In the genomic region with DNA sequence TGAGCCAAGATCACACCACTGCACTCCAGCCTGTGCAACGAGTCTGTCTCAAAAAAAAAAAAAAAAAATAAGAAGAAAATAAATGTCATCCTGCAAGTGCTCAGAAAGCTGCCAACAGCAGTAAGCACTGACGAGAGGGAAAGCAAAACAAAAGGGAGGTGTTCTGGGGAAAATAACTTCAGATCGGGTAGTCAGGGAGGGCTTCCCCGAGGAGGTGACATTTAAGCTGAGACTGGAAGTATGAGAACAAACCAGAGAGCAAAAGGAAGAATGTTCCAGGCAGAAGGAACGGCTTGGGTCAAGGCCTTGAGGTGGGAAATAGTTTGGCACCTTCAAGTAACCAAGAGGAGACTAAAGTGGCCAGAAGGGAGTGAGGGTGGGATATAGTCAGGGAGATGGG, we compare ENCODE assay signal across 30 cellular contexts.
"Had no signal": no experiment of that assay in that cellular context is flagged by ENCODE, and none has a peak within 500 bp of the region (broad histone marks: within the 10 kb centered on the region; RNA-seq: fewer than 3 reads in every experiment).

No MANE protein-coding gene starts in this region.

- H3K4me2 ChIP-seq: SK-N-SH had no signal

- H3K27ac ChIP-seq: Peyer's patch, SJSA1 had no signal

- H3K9me3 ChIP-seq: Peyer's patch, SJSA1, SK-N-SH had no signal

- H3K9me3 Mint-ChIP-seq: activated CD4-positive, alpha-beta memory T cell treated with anti-CD3 and anti-CD28 coated beads, Interleukin-2, amount 10 ng/mL, durations not matched to agents 7 days and 5 days; activated naive CD8-positive, alpha-beta T cell treated with anti-CD3 and anti-CD28 coated beads for 36 hours; T-helper 1 cell treated with Interleukin-12 subunit alpha and Interleukin-12 subunit beta and Interleukin-4 antibody, amounts not matched to agents 30 μg/mL and 1 μg/mL, for 36 hours had no signal

- H3K9ac ChIP-seq: SK-N-SH had no signal

- H3K4me3 ChIP-seq: Peyer's patch, SJSA1 had no signal

- H3K4me1 ChIP-seq: Peyer's patch had no signal

- DNase-seq: activated CD4-positive, alpha-beta memory T cell treated with anti-CD3 and anti-CD28 coated beads, Interleukin-2, amount 10 ng/mL, durations not matched to agents 7 days and 5 days; activated CD4-positive, alpha-beta T cell treated with anti-CD3 and anti-CD28 coated beads for 1 hour; activated CD4-positive, alpha-beta T cell treated with anti-CD3 and anti-CD28 coated beads for 48 hours; activated CD4-positive, CD25-positive, alpha-beta regulatory T cell; activated CD8-positive, alpha-beta memory T cell treated with anti-CD3 and anti-CD28 coated beads for 24 hours; activated CD8-positive, alpha-beta memory T cell treated with anti-CD3 and anti-CD28 coated beads, Interleukin-2, amount 10 ng/mL, durations not matched to agents 7 days and 5 days; activated CD8-positive, alpha-beta memory T cell treated with anti-CD3 and anti-CD28 coated beads, Interleukin-2, amount 50 U/mL, for 48 hours; activated effector memory CD4-positive, alpha-beta T cell treated with Interleukin-2 at 50 U/mL for 16 hours; activated naive CD4-positive, alpha-beta T cell; activated naive CD4-positive, alpha-beta T cell treated with anti-CD3 and anti-CD28 coated beads, Interleukin-2, amount 50 U/mL, for 16 hours; activated naive CD8-positive, alpha-beta T cell treated with anti-CD3 and anti-CD28 coated beads for 36 hours; activated T-cell treated with anti-CD3 and anti-CD28 coated beads, Interleukin-2, amount 50 U/mL, for 48 hours; amniotic stem cell; aorta; cerebellar nuclear complex; NCI-H1105 treated with DMSO at 0.1 percent for 48 hours; NCI-H1436; NCI-H1694 treated with DMSO at 0.1 percent for 48 hours; NCI-H2029; NCI-H345; NCI-H524 treated with DMSO at 0.1 percent for 48 hours; PC-3; Peyer's patch; RPMI8226; SHP77 treated with DMSO at 0.1 percent for 48 hours; SK-N-SH; T-helper 9 cell; WERI-Rb-1 had no signal

- H3K36me3 ChIP-seq: Peyer's patch, SJSA1, WERI-Rb-1 had no signal

- ATAC-seq: activated CD8-positive, alpha-beta memory T cell treated with anti-CD3 and anti-CD28 coated beads, Interleukin-2, amount 10 ng/mL, durations not matched to agents 7 days and 5 days; PC-3 had no signal

- H3K36me3 Mint-ChIP-seq: activated CD8-positive, alpha-beta memory T cell treated with anti-CD3 and anti-CD28 coated beads, Interleukin-2, amount 10 ng/mL, durations not matched to agents 7 days and 5 days; activated naive CD8-positive, alpha-beta T cell treated with anti-CD3 and anti-CD28 coated beads for 36 hours had no signal

- H3K27me3 ChIP-seq: Peyer's patch, SJSA1 had no signal

- H3K27ac Mint-ChIP-seq: activated CD4-positive, alpha-beta memory T cell treated with anti-CD3 and anti-CD28 coated beads, Interleukin-2, amount 10 ng/mL, durations not matched to agents 7 days and 5 days; activated CD8-positive, alpha-beta memory T cell treated with anti-CD3 and anti-CD28 coated beads, Interleukin-2, amount 10 ng/mL, durations not matched to agents 7 days and 5 days; activated naive CD8-positive, alpha-beta T cell treated with anti-CD3 and anti-CD28 coated beads for 36 hours; T-helper 1 cell treated with Interleukin-12 subunit alpha and Interleukin-12 subunit beta and Interleukin-4 antibody, amounts not matched to agents 30 μg/mL and 1 μg/mL, for 36 hours had no signal

- H3K4me3 Mint-ChIP-seq: activated CD4-positive, alpha-beta memory T cell treated with anti-CD3 and anti-CD28 coated beads, Interleukin-2, amount 10 ng/mL, durations not matched to agents 7 days and 5 days; activated CD8-positive, alpha-beta memory T cell treated with anti-CD3 and anti-CD28 coated beads, Interleukin-2, amount 10 ng/mL, durations not matched to agents 7 days and 5 days; activated naive CD8-positive, alpha-beta T cell treated with anti-CD3 and anti-CD28 coated beads for 36 hours; T-helper 1 cell treated with Interleukin-12 subunit alpha and Interleukin-12 subunit beta and Interleukin-4 antibody, amounts not matched to agents 30 μg/mL and 1 μg/mL, for 36 hours had no signal

- H3K4me1 Mint-ChIP-seq: activated naive CD8-positive, alpha-beta T cell treated with anti-CD3 and anti-CD28 coated beads for 36 hours had no signal
